1 cellular context compared by ENCODE assay signal in genomic region chr18:11932393-11932792, GRCh38.
TF ChIP-seq lines count a peak whose summit lies in the region.

No MANE protein-coding gene starts in this region.

TF ChIP-seq in H1, 55 proteins besides CTCF, POLR2A, EP300 and RAD21:
- TF ChIP-seq SP2 (IDR thresholded peaks at IDR 0.05; ENCODE audit: low read length) (no peak), EGR1 (IDR thresholded peaks at IDR 0.05; ENCODE audit: borderline replicate concordance, low read depth, low read length) (no peak), CBX5 (IDR thresholded peaks at IDR 0.05; ENCODE audit: low read depth, low read length) (no peak), BRCA1 (IDR thresholded peaks at IDR 0.05; ENCODE audit: low read depth, low read length) (no peak), KDM5A (IDR thresholded peaks at IDR 0.05; ENCODE audit: low read length) (no peak), RFX5 (IDR thresholded peaks at IDR 0.05; ENCODE audit: borderline replicate concordance, low read depth, low read length) (no peak), SRF (IDR thresholded peaks at IDR 0.05; ENCODE audit: low read depth, low read length) (no peak), SP1 (IDR thresholded peaks at IDR 0.05; ENCODE audit: low read depth, low read length) (no peak), ATF2 (IDR thresholded peaks at IDR 0.05; ENCODE audit: low read length) (no peak), CHD2 (IDR thresholded peaks at IDR 0.05; ENCODE audit: low read length) (no peak), SP4 (IDR thresholded peaks at IDR 0.05; ENCODE audit: low read length) (no peak)
TF ChIP-seq in H1: peak in this region for 0.
